Comparison of ENCODE assay signal across 32 cellular contexts in the genomic region with DNA sequence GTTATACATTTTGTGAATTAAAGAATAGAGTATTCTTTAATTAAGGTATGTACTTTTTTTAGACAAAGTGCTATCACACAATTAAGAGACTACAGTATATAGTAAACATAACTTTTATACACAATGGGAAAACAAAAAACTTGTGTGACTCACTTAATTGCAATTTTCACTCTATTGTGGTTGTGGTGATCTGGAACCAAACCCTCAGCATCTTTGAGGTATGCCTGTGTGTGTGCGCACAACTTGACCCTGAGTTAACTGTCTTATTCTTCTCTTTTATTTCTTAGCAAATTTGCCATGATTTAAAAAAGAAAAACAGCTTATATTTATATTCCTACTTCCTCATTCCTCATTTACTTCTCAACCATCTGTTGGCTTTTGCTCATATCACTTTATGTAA.
"Had no signal": no experiment of that assay in that cellular context is flagged by ENCODE, and none has a peak within 500 bp of the region (broad histone marks: within the 10 kb centered on the region; RNA-seq: fewer than 3 reads in every experiment).

No MANE protein-coding gene starts in this region.

- H3K4me3 Mint-ChIP-seq: activated CD4-positive, alpha-beta memory T cell treated with anti-CD3 and anti-CD28 coated beads, Interleukin-2, amount 10 ng/mL, durations not matched to agents 7 days and 5 days; activated CD4-positive, alpha-beta T cell treated with anti-CD3 and anti-CD28 coated beads, Interleukin-2, amount 10 ng/mL, durations not matched to agents 7 days and 5 days; activated naive CD4-positive, alpha-beta T cell treated with anti-CD3 and anti-CD28 coated beads, Interleukin-2, amount 10 ng/mL, durations not matched to agents 7 days and 5 days; activated naive CD8-positive, alpha-beta T cell treated with anti-CD3 and anti-CD28 coated beads, Interleukin-2, amount 10 ng/mL, durations not matched to agents 7 days and 5 days; activated T-cell treated with anti-CD3 and anti-CD28 coated beads, Interleukin-2, amount 50 U/mL, for 24 hours; central memory CD8-positive, alpha-beta T cell; dendritic cell treated with granulocyte-macrophage colony-stimulating factor and Interleukin-4, amounts not matched to agents 40 ng/mL and 50 ng/mL, for 4 days; endodermal cell; natural killer cell treated with Interleukin-12 subunit alpha and Interleukin-12 subunit beta and Interleukin-15 and Interleukin-18, amount 100 ng/mL, for 72 hours; stimulated activated effector memory CD8-positive, alpha-beta T cell treated with anti-CD3 and anti-CD28 coated beads, Interleukin-12 subunit alpha, Interleukin-12 subunit beta, amount 100 ng/mL, for 72 hours; stimulated activated naive CD8-positive, alpha-beta T cell treated with anti-CD3 and anti-CD28 coated beads, Interleukin-15, Interleukin-2, amounts not matched to agents 100 ng/mL and 50 ng/mL, for 24 hours; T-helper 2 cell treated with Interferon-gamma antibody and Interleukin-4, amounts not matched to agents 5 μg/mL and 100 μg/mL, for 36 hours; WTC11 had no signal

- DNase-seq: activated CD4-positive, alpha-beta memory T cell treated with anti-CD3 and anti-CD28 coated beads, Interleukin-2, amount 10 ng/mL, durations not matched to agents 7 days and 5 days; activated CD4-positive, alpha-beta T cell treated with anti-CD3 and anti-CD28 coated beads for 1 hour; activated CD4-positive, alpha-beta T cell treated with anti-CD3 and anti-CD28 coated beads, Interleukin-2, amount 10 ng/mL, durations not matched to agents 7 days and 5 days; activated CD8-positive, alpha-beta memory T cell treated with anti-CD3 and anti-CD28 coated beads, Interleukin-2, amount 50 U/mL, for 48 hours; activated gamma-delta T cell; activated naive CD4-positive, alpha-beta T cell treated with anti-CD3 and anti-CD28 coated beads, Interleukin-2, amount 10 ng/mL, durations not matched to agents 7 days and 5 days; activated naive CD8-positive, alpha-beta T cell treated with anti-CD3 and anti-CD28 coated beads, Interleukin-2, amount 10 ng/mL, durations not matched to agents 7 days and 5 days; activated T-cell treated with anti-CD3 and anti-CD28 coated beads, Interleukin-2, amount 50 U/mL, for 24 hours; endodermal cell; foreskin melanocyte; heart right ventricle; kidney glomerular epithelial cell; left lung; mesendoderm; posterior cingulate gyrus; right lobe of liver; stimulated activated CD4-positive, alpha-beta T cell treated with anti-CD3 and anti-CD28 coated beads, Interleukin-4, amount 100 ng/mL, for 24 hours; T-helper 1 cell; trophoblast cell had no signal

- H3K36me3 Mint-ChIP-seq: activated naive CD4-positive, alpha-beta T cell treated with anti-CD3 and anti-CD28 coated beads, Interleukin-2, amount 10 ng/mL, durations not matched to agents 7 days and 5 days; activated naive CD8-positive, alpha-beta T cell treated with anti-CD3 and anti-CD28 coated beads, Interleukin-2, amount 10 ng/mL, durations not matched to agents 7 days and 5 days; natural killer cell treated with Interleukin-12 subunit alpha and Interleukin-12 subunit beta and Interleukin-15 and Interleukin-18, amount 100 ng/mL, for 72 hours; stimulated activated effector memory CD8-positive, alpha-beta T cell treated with anti-CD3 and anti-CD28 coated beads, Interleukin-12 subunit alpha, Interleukin-12 subunit beta, amount 100 ng/mL, for 72 hours; WTC11 had no signal

- H3K4me3 ChIP-seq: breast epithelium, heart right ventricle, left lung, lung, right lobe of liver, skin epidermis, thoracic aorta had no signal

- H3K27ac Mint-ChIP-seq: activated CD4-positive, alpha-beta memory T cell treated with anti-CD3 and anti-CD28 coated beads, Interleukin-2, amount 10 ng/mL, durations not matched to agents 7 days and 5 days; activated CD4-positive, alpha-beta T cell treated with anti-CD3 and anti-CD28 coated beads, Interleukin-2, amount 10 ng/mL, durations not matched to agents 7 days and 5 days; activated naive CD4-positive, alpha-beta T cell treated with anti-CD3 and anti-CD28 coated beads, Interleukin-2, amount 10 ng/mL, durations not matched to agents 7 days and 5 days; activated naive CD8-positive, alpha-beta T cell treated with anti-CD3 and anti-CD28 coated beads, Interleukin-2, amount 10 ng/mL, durations not matched to agents 7 days and 5 days; activated T-cell treated with anti-CD3 and anti-CD28 coated beads, Interleukin-2, amount 50 U/mL, for 24 hours; dendritic cell treated with granulocyte-macrophage colony-stimulating factor and Interleukin-4, amounts not matched to agents 40 ng/mL and 50 ng/mL, for 4 days; endodermal cell; natural killer cell treated with Interleukin-12 subunit alpha and Interleukin-12 subunit beta and Interleukin-15 and Interleukin-18, amount 100 ng/mL, for 72 hours; stimulated activated effector memory CD8-positive, alpha-beta T cell treated with anti-CD3 and anti-CD28 coated beads, Interleukin-12 subunit alpha, Interleukin-12 subunit beta, amount 100 ng/mL, for 72 hours; stimulated activated naive CD8-positive, alpha-beta T cell treated with anti-CD3 and anti-CD28 coated beads, Interleukin-15, Interleukin-2, amounts not matched to agents 100 ng/mL and 50 ng/mL, for 24 hours; T-helper 2 cell treated with Interferon-gamma antibody and Interleukin-4, amounts not matched to agents 5 μg/mL and 100 μg/mL, for 36 hours; WTC11 had no signal

- H3K27ac ChIP-seq: breast epithelium, heart right ventricle, left lung, right lobe of liver, skin epidermis, thoracic aorta had no signal

- H3K9me3 Mint-ChIP-seq: activated CD4-positive, alpha-beta memory T cell treated with anti-CD3 and anti-CD28 coated beads, Interleukin-2, amount 10 ng/mL, durations not matched to agents 7 days and 5 days; activated CD4-positive, alpha-beta T cell treated with anti-CD3 and anti-CD28 coated beads, Interleukin-2, amount 10 ng/mL, durations not matched to agents 7 days and 5 days; activated naive CD4-positive, alpha-beta T cell treated with anti-CD3 and anti-CD28 coated beads, Interleukin-2, amount 10 ng/mL, durations not matched to agents 7 days and 5 days; activated naive CD8-positive, alpha-beta T cell treated with anti-CD3 and anti-CD28 coated beads, Interleukin-2, amount 10 ng/mL, durations not matched to agents 7 days and 5 days; activated T-cell treated with anti-CD3 and anti-CD28 coated beads, Interleukin-2, amount 50 U/mL, for 24 hours; dendritic cell treated with granulocyte-macrophage colony-stimulating factor and Interleukin-4, amounts not matched to agents 40 ng/mL and 50 ng/mL, for 4 days; endodermal cell; natural killer cell treated with Interleukin-12 subunit alpha and Interleukin-12 subunit beta and Interleukin-15 and Interleukin-18, amount 100 ng/mL, for 72 hours; stimulated activated naive CD8-positive, alpha-beta T cell treated with anti-CD3 and anti-CD28 coated beads, Interleukin-15, Interleukin-2, amounts not matched to agents 100 ng/mL and 50 ng/mL, for 24 hours; T-helper 2 cell treated with Interferon-gamma antibody and Interleukin-4, amounts not matched to agents 5 μg/mL and 100 μg/mL, for 36 hours; WTC11 had no signal

- H3K36me3 ChIP-seq: breast epithelium, heart right ventricle, left lung, right lobe of liver, thoracic aorta had no signal

- H3K27me3 Mint-ChIP-seq: activated CD4-positive, alpha-beta memory T cell treated with anti-CD3 and anti-CD28 coated beads, Interleukin-2, amount 10 ng/mL, durations not matched to agents 7 days and 5 days; activated CD4-positive, alpha-beta T cell treated with anti-CD3 and anti-CD28 coated beads, Interleukin-2, amount 10 ng/mL, durations not matched to agents 7 days and 5 days; activated naive CD4-positive, alpha-beta T cell treated with anti-CD3 and anti-CD28 coated beads, Interleukin-2, amount 10 ng/mL, durations not matched to agents 7 days and 5 days; activated naive CD8-positive, alpha-beta T cell treated with anti-CD3 and anti-CD28 coated beads, Interleukin-2, amount 10 ng/mL, durations not matched to agents 7 days and 5 days; activated T-cell treated with anti-CD3 and anti-CD28 coated beads, Interleukin-2, amount 50 U/mL, for 24 hours; central memory CD8-positive, alpha-beta T cell; natural killer cell treated with Interleukin-12 subunit alpha and Interleukin-12 subunit beta and Interleukin-15 and Interleukin-18, amount 100 ng/mL, for 72 hours; stimulated activated naive CD8-positive, alpha-beta T cell treated with anti-CD3 and anti-CD28 coated beads, Interleukin-15, Interleukin-2, amounts not matched to agents 100 ng/mL and 50 ng/mL, for 24 hours had no signal

- ATAC-seq: esophagus mucosa; heart right ventricle; left lung; natural killer cell treated with Interleukin-12 subunit alpha and Interleukin-12 subunit beta and Interleukin-15 and Interleukin-18, amount 100 ng/mL, for 72 hours; right lobe of liver; stimulated activated effector memory CD8-positive, alpha-beta T cell treated with anti-CD3 and anti-CD28 coated beads, Interleukin-12 subunit alpha, Interleukin-12 subunit beta, amount 100 ng/mL, for 72 hours; WTC11 had no signal

- FAIRE-seq: urothelium cell line had no signal

- H3K4me1 Mint-ChIP-seq: activated CD4-positive, alpha-beta memory T cell treated with anti-CD3 and anti-CD28 coated beads, Interleukin-2, amount 10 ng/mL, durations not matched to agents 7 days and 5 days; activated CD4-positive, alpha-beta T cell treated with anti-CD3 and anti-CD28 coated beads, Interleukin-2, amount 10 ng/mL, durations not matched to agents 7 days and 5 days; activated naive CD4-positive, alpha-beta T cell treated with anti-CD3 and anti-CD28 coated beads, Interleukin-2, amount 10 ng/mL, durations not matched to agents 7 days and 5 days; activated naive CD8-positive, alpha-beta T cell treated with anti-CD3 and anti-CD28 coated beads, Interleukin-2, amount 10 ng/mL, durations not matched to agents 7 days and 5 days; central memory CD8-positive, alpha-beta T cell; stimulated activated effector memory CD8-positive, alpha-beta T cell treated with anti-CD3 and anti-CD28 coated beads, Interleukin-12 subunit alpha, Interleukin-12 subunit beta, amount 100 ng/mL, for 72 hours had no signal

- H3K4me1 ChIP-seq: breast epithelium, left lung, right lobe of liver had no signal

- H3K27me3 ChIP-seq: breast epithelium, heart right ventricle, left lung, right lobe of liver had no signal

- H3K9me3 ChIP-seq: breast epithelium, heart right ventricle, left lung, right lobe of liver, thoracic aorta had no signal
